In genomic region chr1:191086910-191087309, GRCh38 we compare ENCODE assay signal across 8 cellular contexts.
"Had no signal": no experiment of that assay in that cellular context is flagged by ENCODE, and none has a peak within 500 bp of the region (broad histone marks: within the 10 kb centered on the region; RNA-seq: fewer than 3 reads in every experiment).

No MANE protein-coding gene starts in this region.

- H3K4me3 ChIP-seq: GM23248, HAP-1 had no signal

- DNase-seq: GM23248, GOT3, H7, HFFc6, KG1 had no signal

- H2AFZ ChIP-seq: GM23248 had no signal

- H3K27ac ChIP-seq: GM23248, HL-60 had no signal

- ATAC-seq: HCT116 had no signal

- H3K36me3 ChIP-seq: HAP-1 had no signal

- H3K4me1 ChIP-seq: HAP-1 had no signal

- H3K9me3 ChIP-seq: HAP-1 had no signal

- H3K9ac ChIP-seq: GM23248 had no signal
